1 cellular context compared by ENCODE assay signal in the genomic region with DNA sequence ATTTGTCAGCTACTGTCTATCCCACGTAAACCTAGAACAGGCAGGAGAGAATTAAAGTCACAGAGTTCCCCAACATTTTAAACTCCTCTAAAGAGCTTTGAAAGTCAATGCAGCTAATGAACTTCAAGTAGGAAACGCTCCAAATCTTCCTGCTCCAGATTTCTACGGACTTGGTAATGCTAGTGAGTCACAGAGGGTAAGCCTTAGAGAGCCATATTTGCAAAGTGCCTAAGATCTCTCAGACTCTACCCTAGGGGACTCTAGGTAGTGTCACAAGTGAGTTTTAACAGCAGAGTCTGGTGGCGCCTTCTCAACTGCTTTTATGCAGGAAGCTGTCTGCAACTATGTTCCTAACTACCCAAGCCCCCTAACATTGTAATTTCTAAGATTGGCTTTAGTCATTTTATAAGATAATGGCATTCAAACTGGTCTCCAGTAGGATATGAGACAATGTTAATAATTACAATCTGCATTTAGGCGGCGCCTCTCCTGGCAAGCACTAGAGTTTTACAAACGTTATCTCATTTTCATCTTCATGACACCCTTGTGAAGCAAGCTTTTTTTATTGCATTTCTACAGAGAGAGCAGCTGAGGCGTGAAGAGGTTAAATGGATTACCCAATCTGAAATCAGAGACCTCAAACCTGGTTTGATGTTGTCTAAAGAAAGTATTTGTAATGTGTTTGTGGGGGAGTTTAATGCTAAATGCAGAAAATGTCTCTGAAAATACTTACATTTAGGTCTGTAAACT.
TF ChIP-seq lines count a peak whose summit lies in the region.

No MANE protein-coding gene starts in this region.

TF ChIP-seq in IMR-90, 13 proteins besides CTCF, POLR2A, EP300 and RAD21 (continued from another document):
- TF ChIP-seq, protein P1, sequence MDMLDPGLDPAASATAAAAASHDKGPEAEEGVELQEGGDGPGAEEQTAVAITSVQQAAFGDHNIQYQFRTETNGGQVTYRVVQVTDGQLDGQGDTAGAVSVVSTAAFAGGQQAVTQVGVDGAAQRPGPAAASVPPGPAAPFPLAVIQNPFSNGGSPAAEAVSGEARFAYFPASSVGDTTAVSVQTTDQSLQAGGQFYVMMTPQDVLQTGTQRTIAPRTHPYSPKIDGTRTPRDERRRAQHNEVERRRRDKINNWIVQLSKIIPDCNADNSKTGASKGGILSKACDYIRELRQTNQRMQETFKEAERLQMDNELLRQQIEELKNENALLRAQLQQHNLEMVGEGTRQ (IDR thresholded peaks at IDR 0.05; ENCODE audit: low read depth, low read length): no peak
